Comparison of ENCODE assay signal across 1 cellular context in the genomic region with DNA sequence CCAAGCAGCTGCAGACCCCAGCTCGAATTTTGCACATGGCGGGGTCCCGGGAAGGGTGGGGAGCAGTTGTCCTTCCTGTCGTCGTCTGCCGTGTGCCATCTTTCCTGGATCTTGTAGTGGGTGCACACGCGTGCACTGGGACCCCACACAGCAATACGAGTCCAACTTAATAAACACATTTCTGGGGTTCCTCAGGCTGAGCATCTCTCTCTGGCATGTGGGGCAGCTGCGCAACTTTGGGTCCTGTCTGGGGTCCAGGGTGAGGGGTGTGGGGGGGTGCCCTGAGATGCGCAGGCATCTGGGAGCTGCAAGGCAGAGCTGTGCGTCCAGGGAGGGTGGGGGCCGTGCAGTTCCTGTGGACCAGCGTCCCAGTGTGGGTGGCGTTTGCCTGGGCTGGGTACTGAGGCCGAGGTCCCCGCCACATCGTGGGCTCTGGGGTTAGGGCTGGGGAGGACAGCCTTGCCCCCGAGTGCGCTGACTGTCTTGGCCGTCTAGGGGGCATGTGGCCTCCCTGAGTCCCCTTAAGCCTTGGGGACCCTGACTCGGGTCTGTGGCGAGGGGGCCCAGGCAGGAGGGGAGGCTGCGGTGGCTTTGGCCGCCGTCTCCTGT.
TF ChIP-seq lines count a peak whose summit lies in the region.

No MANE protein-coding gene starts in this region.

TF ChIP-seq in K562, 482 proteins besides CTCF, POLR2A, EP300 and RAD21 (continues in another document):
- TF ChIP-seq POLR2B (IDR thresholded peaks at IDR 0.05; ENCODE audit: low read depth, partially characterized antibody) (no peak), SIN3B (IDR thresholded peaks at IDR 0.05; ENCODE audit: low read depth) (no peak), GABPA (tag; conservative IDR thresholded peaks at IDR 0.05; ENCODE audit: low read depth) (no peak), GTF2E2 (tag; IDR thresholded peaks at IDR 0.05) (no peak), ZNF23 (CRISPR knock-in tag; IDR thresholded peaks at IDR 0.05) (no peak), COPS2 (conservative IDR thresholded peaks at IDR 0.05) (no peak), HDAC3 (IDR thresholded peaks at IDR 0.05; ENCODE audit: borderline replicate concordance, partially characterized antibody) (no peak), ZNF133 (CRISPR knock-in tag; IDR thresholded peaks at IDR 0.05) (no peak), DMBX1 (CRISPR knock-in tag; IDR thresholded peaks at IDR 0.05; ENCODE audit: borderline replicate concordance) (no peak), NFATC3 (IDR thresholded peaks at IDR 0.05) (no peak), CBFA2T3 (IDR thresholded peaks at IDR 0.05) (no peak), HMGN3 (IDR thresholded peaks at IDR 0.05; ENCODE audit: borderline replicate concordance, extremely low read depth, insufficient read length, low read depth, low read length) (peak; percentile 28), TAF1 (IDR thresholded peaks at IDR 0.05; ENCODE audit: control insufficient read depth, extremely low read depth, insufficient read depth, low read length, severe bottlenecking) (no peak), ZNF699 (CRISPR knock-in tag; IDR thresholded peaks at IDR 0.05; ENCODE audit: insufficient replicate concordance) (no peak), CSDE1 (IDR thresholded peaks at IDR 0.05) (no peak), MED1 (CRISPR knock-in tag; IDR thresholded peaks at IDR 0.05; ENCODE audit: borderline replicate concordance) (no peak), PPARD (CRISPR knock-in tag; IDR thresholded peaks at IDR 0.05) (no peak), CREB1 (IDR thresholded peaks at IDR 0.05) (no peak), CREB1 (CRISPR knock-in tag; IDR thresholded peaks at IDR 0.05) (peak; percentile 36; the same call in 1 of the 2 replicates), HCFC1 (IDR thresholded peaks at IDR 0.05; ENCODE audit: low read depth, low read length) (no peak), HDAC1 (IDR thresholded peaks at IDR 0.05) (no peak)
- TF ChIP-seq, protein P1, sequence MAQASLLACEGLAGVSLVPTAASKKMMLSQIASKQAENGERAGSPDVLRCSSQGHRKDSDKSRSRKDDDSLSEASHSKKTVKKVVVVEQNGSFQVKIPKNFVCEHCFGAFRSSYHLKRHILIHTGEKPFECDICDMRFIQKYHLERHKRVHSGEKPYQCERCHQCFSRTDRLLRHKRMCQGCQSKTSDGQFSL (CRISPR knock-in tag; IDR thresholded peaks at IDR 0.05) = peak; percentile 71
- TF ChIP-seq, protein P1 (tag; IDR thresholded peaks at IDR 0.05) = no peak
- TF ChIP-seq, protein P2, sequence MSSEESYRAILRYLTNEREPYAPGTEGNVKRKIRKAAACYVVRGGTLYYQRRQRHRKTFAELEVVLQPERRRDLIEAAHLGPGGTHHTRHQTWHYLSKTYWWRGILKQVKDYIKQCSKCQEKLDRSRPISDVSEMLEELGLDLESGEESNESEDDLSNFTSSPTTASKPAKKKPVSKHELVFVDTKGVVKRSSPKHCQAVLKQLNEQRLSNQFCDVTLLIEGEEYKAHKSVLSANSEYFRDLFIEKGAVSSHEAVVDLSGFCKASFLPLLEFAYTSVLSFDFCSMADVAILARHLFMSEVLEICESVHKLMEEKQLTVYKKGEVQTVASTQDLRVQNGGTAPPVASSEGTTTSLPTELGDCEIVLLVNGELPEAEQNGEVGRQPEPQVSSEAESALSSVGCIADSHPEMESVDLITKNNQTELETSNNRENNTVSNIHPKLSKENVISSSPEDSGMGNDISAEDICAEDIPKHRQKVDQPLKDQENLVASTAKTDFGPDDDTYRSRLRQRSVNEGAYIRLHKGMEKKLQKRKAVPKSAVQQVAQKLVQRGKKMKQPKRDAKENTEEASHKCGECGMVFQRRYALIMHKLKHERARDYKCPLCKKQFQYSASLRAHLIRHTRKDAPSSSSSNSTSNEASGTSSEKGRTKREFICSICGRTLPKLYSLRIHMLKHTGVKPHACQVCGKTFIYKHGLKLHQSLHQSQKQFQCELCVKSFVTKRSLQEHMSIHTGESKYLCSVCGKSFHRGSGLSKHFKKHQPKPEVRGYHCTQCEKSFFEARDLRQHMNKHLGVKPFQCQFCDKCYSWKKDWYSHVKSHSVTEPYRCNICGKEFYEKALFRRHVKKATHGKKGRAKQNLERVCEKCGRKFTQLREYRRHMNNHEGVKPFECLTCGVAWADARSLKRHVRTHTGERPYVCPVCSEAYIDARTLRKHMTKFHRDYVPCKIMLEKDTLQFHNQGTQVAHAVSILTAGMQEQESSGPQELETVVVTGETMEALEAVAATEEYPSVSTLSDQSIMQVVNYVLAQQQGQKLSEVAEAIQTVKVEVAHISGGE (CRISPR knock-in tag; IDR thresholded peaks at IDR 0.05) = no peak
- TF ChIP-seq, protein P3, sequence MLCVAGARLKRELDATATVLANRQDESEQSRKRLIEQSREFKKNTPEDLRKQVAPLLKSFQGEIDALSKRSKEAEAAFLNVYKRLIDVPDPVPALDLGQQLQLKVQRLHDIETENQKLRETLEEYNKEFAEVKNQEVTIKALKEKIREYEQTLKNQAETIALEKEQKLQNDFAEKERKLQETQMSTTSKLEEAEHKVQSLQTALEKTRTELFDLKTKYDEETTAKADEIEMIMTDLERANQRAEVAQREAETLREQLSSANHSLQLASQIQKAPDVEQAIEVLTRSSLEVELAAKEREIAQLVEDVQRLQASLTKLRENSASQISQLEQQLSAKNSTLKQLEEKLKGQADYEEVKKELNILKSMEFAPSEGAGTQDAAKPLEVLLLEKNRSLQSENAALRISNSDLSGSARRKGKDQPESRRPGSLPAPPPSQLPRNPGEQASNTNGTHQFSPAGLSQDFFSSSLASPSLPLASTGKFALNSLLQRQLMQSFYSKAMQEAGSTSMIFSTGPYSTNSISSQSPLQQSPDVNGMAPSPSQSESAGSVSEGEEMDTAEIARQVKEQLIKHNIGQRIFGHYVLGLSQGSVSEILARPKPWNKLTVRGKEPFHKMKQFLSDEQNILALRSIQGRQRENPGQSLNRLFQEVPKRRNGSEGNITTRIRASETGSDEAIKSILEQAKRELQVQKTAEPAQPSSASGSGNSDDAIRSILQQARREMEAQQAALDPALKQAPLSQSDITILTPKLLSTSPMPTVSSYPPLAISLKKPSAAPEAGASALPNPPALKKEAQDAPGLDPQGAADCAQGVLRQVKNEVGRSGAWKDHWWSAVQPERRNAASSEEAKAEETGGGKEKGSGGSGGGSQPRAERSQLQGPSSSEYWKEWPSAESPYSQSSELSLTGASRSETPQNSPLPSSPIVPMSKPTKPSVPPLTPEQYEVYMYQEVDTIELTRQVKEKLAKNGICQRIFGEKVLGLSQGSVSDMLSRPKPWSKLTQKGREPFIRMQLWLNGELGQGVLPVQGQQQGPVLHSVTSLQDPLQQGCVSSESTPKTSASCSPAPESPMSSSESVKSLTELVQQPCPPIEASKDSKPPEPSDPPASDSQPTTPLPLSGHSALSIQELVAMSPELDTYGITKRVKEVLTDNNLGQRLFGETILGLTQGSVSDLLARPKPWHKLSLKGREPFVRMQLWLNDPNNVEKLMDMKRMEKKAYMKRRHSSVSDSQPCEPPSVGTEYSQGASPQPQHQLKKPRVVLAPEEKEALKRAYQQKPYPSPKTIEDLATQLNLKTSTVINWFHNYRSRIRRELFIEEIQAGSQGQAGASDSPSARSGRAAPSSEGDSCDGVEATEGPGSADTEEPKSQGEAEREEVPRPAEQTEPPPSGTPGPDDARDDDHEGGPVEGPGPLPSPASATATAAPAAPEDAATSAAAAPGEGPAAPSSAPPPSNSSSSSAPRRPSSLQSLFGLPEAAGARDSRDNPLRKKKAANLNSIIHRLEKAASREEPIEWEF (CRISPR knock-in tag; IDR thresholded peaks at IDR 0.05) = no peak
- TF ChIP-seq, protein P4, sequence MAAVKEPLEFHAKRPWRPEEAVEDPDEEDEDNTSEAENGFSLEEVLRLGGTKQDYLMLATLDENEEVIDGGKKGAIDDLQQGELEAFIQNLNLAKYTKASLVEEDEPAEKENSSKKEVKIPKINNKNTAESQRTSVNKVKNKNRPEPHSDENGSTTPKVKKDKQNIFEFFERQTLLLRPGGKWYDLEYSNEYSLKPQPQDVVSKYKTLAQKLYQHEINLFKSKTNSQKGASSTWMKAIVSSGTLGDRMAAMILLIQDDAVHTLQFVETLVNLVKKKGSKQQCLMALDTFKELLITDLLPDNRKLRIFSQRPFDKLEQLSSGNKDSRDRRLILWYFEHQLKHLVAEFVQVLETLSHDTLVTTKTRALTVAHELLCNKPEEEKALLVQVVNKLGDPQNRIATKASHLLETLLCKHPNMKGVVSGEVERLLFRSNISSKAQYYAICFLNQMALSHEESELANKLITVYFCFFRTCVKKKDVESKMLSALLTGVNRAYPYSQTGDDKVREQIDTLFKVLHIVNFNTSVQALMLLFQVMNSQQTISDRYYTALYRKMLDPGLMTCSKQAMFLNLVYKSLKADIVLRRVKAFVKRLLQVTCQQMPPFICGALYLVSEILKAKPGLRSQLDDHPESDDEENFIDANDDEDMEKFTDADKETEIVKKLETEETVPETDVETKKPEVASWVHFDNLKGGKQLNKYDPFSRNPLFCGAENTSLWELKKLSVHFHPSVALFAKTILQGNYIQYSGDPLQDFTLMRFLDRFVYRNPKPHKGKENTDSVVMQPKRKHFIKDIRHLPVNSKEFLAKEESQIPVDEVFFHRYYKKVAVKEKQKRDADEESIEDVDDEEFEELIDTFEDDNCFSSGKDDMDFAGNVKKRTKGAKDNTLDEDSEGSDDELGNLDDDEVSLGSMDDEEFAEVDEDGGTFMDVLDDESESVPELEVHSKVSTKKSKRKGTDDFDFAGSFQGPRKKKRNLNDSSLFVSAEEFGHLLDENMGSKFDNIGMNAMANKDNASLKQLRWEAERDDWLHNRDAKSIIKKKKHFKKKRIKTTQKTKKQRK (IDR thresholded peaks at IDR 0.05; ENCODE audit: borderline replicate concordance, low read depth, low read length) = no peak
- TF ChIP-seq, protein P5, sequence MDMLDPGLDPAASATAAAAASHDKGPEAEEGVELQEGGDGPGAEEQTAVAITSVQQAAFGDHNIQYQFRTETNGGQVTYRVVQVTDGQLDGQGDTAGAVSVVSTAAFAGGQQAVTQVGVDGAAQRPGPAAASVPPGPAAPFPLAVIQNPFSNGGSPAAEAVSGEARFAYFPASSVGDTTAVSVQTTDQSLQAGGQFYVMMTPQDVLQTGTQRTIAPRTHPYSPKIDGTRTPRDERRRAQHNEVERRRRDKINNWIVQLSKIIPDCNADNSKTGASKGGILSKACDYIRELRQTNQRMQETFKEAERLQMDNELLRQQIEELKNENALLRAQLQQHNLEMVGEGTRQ (CRISPR knock-in tag; IDR thresholded peaks at IDR 0.05) = no peak
- TF ChIP-seq, protein P6, sequence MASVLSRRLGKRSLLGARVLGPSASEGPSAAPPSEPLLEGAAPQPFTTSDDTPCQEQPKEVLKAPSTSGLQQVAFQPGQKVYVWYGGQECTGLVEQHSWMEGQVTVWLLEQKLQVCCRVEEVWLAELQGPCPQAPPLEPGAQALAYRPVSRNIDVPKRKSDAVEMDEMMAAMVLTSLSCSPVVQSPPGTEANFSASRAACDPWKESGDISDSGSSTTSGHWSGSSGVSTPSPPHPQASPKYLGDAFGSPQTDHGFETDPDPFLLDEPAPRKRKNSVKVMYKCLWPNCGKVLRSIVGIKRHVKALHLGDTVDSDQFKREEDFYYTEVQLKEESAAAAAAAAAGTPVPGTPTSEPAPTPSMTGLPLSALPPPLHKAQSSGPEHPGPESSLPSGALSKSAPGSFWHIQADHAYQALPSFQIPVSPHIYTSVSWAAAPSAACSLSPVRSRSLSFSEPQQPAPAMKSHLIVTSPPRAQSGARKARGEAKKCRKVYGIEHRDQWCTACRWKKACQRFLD (CRISPR knock-in tag; IDR thresholded peaks at IDR 0.05) = no peak
- TF ChIP-seq, protein P7, sequence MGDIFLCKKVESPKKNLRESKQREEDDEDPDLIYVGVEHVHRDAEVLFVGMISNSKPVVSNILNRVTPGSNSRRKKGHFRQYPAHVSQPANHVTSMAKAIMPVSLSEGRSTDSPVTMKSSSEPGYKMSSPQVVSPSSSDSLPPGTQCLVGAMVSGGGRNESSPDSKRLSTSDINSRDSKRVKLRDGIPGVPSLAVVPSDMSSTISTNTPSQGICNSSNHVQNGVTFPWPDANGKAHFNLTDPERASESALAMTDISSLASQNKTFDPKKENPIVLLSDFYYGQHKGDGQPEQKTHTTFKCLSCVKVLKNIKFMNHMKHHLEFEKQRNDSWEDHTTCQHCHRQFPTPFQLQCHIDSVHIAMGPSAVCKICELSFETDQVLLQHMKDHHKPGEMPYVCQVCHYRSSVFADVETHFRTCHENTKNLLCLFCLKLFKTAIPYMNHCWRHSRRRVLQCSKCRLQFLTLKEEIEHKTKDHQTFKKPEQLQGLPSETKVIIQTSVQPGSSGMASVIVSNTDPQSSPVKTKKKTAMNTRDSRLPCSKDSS (IDR thresholded peaks at IDR 0.05; ENCODE audit: low read depth, partially characterized antibody) = no peak
- TF ChIP-seq, protein P8, sequence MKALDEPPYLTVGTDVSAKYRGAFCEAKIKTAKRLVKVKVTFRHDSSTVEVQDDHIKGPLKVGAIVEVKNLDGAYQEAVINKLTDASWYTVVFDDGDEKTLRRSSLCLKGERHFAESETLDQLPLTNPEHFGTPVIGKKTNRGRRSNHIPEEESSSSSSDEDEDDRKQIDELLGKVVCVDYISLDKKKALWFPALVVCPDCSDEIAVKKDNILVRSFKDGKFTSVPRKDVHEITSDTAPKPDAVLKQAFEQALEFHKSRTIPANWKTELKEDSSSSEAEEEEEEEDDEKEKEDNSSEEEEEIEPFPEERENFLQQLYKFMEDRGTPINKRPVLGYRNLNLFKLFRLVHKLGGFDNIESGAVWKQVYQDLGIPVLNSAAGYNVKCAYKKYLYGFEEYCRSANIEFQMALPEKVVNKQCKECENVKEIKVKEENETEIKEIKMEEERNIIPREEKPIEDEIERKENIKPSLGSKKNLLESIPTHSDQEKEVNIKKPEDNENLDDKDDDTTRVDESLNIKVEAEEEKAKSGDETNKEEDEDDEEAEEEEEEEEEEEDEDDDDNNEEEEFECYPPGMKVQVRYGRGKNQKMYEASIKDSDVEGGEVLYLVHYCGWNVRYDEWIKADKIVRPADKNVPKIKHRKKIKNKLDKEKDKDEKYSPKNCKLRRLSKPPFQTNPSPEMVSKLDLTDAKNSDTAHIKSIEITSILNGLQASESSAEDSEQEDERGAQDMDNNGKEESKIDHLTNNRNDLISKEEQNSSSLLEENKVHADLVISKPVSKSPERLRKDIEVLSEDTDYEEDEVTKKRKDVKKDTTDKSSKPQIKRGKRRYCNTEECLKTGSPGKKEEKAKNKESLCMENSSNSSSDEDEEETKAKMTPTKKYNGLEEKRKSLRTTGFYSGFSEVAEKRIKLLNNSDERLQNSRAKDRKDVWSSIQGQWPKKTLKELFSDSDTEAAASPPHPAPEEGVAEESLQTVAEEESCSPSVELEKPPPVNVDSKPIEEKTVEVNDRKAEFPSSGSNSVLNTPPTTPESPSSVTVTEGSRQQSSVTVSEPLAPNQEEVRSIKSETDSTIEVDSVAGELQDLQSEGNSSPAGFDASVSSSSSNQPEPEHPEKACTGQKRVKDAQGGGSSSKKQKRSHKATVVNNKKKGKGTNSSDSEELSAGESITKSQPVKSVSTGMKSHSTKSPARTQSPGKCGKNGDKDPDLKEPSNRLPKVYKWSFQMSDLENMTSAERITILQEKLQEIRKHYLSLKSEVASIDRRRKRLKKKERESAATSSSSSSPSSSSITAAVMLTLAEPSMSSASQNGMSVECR (CRISPR knock-in tag; IDR thresholded peaks at IDR 0.05) = 0 out of 2 replicates have a peak, but pooled peaks have one; percentile 22
